ENCODE assay signal across 32 cellular contexts in the genomic region with DNA sequence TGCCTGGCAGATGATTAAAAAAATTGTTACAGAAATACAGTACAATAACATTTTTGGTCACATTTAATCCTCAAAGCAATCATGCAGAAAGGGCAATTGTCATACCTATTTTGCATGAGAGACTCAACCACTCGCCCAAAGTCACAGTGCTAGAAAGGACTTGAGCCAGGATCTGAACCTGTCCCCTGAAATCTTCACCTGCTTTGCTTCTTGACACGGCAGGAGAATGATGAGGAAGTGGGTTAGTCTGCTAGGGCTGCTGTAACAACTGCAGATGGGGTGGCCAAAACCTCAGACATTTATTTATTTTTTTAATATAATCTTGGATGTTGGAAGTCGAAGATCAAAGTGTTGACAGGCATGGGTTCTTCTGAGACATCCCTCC.
"Had no signal": no experiment of that assay in that cellular context is flagged by ENCODE, and none has a peak within 500 bp of the region (broad histone marks: within the 10 kb centered on the region; RNA-seq: fewer than 3 reads in every experiment).

No MANE protein-coding gene starts in this region.

- H3K27me3 ChIP-seq: adrenal gland, body of pancreas, cardiac muscle cell, heart left ventricle, neural progenitor cell, sigmoid colon, upper lobe of left lung had no signal

- H3K9me3 Mint-ChIP-seq: activated CD4-positive, alpha-beta memory T cell treated with anti-CD3 and anti-CD28 coated beads for 36 hours; activated CD4-positive, alpha-beta T cell treated with anti-CD3 and anti-CD28 coated beads, Interleukin-2, amount 10 ng/mL, durations not matched to agents 24 days and 14 days; activated naive CD4-positive, alpha-beta T cell treated with anti-CD3 and anti-CD28 coated beads for 36 hours; activated naive CD8-positive, alpha-beta T cell treated with anti-CD3 and anti-CD28 coated beads for 36 hours; activated T-helper 1 cell treated with anti-CD3 and anti-CD28 coated beads, Interleukin-12 subunit alpha, Interleukin-12 subunit beta, Interleukin-2, Interleukin-4 antibody, amounts not matched to agents 30 ng/mL and 10 ng/mL and 1 ng/mL, durations not matched to agents 14 hours and 24 hours and 36 hours; effector memory CD8-positive, alpha-beta T cell; immature natural killer cell; natural killer cell; stimulated activated effector memory CD8-positive, alpha-beta T cell treated with anti-CD3 and anti-CD28 coated beads, Interleukin-12 subunit alpha, Interleukin-12 subunit beta, amount 100 ng/mL, for 72 hours; stimulated activated naive CD8-positive, alpha-beta T cell treated with anti-CD3 and anti-CD28 coated beads, Interleukin-15, Interleukin-2, amounts not matched to agents 100 ng/mL and 50 ng/mL, for 24 hours had no signal

- H3K9me3 ChIP-seq: adrenal gland, body of pancreas, heart left ventricle, psoas muscle, sigmoid colon, upper lobe of left lung had no signal

- FAIRE-seq: endothelial cell of umbilical vein, kidney, small intestine had no signal

- H3K36me3 Mint-ChIP-seq: activated CD4-positive, alpha-beta memory T cell treated with anti-CD3 and anti-CD28 coated beads for 36 hours; activated naive CD8-positive, alpha-beta T cell treated with anti-CD3 and anti-CD28 coated beads for 36 hours; immature natural killer cell; natural killer cell; stimulated activated effector memory CD8-positive, alpha-beta T cell treated with anti-CD3 and anti-CD28 coated beads, Interleukin-12 subunit alpha, Interleukin-12 subunit beta, amount 100 ng/mL, for 72 hours had no signal

- DNase-seq: activated CD4-positive, alpha-beta memory T cell treated with anti-CD3 and anti-CD28 coated beads for 36 hours; activated CD4-positive, alpha-beta T cell treated with anti-CD3 and anti-CD28 coated beads, Interleukin-2, amount 10 ng/mL, durations not matched to agents 24 days and 14 days; activated CD4-positive, CD25-positive, alpha-beta regulatory T cell treated with anti-CD3 and anti-CD28 coated beads, Interleukin-2, amount 50 U/mL, for 72 hours; activated CD8-positive, alpha-beta memory T cell treated with anti-CD3 and anti-CD28 coated beads, Interleukin-2, amount 50 U/mL, for 4 hours; activated effector memory CD4-positive, alpha-beta T cell treated with anti-CD3 and anti-CD28 coated beads, Interleukin-2, amount 50 U/mL, for 16 hours; activated naive CD4-positive, alpha-beta T cell treated with anti-CD3 and anti-CD28 coated beads for 36 hours; activated naive CD8-positive, alpha-beta T cell treated with anti-CD3 and anti-CD28 coated beads for 36 hours; activated T-cell treated with anti-CD3 and anti-CD28 coated beads, Interleukin-2, amount 50 U/mL, for 1 hour; adrenal gland; aorta; effector memory CD8-positive, alpha-beta T cell; heart left ventricle; immature natural killer cell; kidney; left colon; natural killer cell; occipital lobe; psoas muscle; sigmoid colon; small intestine; stimulated activated CD4-positive, alpha-beta T cell treated with anti-CD3 and anti-CD28 coated beads, Interleukin-4, amount 100 ng/mL, for 24 hours; T1000; upper lobe of left lung had no signal

- ATAC-seq: effector memory CD8-positive, alpha-beta T cell; heart left ventricle; left colon; natural killer cell; psoas muscle; stimulated activated effector memory CD8-positive, alpha-beta T cell treated with anti-CD3 and anti-CD28 coated beads, Interleukin-12 subunit alpha, Interleukin-12 subunit beta, amount 100 ng/mL, for 72 hours had no signal

- H3K27ac ChIP-seq: coronary artery, heart left ventricle, neural progenitor cell, parathyroid adenoma, psoas muscle had no signal

- H3K4me1 Mint-ChIP-seq: activated CD4-positive, alpha-beta T cell treated with anti-CD3 and anti-CD28 coated beads, Interleukin-2, amount 10 ng/mL, durations not matched to agents 24 days and 14 days; immature natural killer cell had no signal

- H3K36me3 ChIP-seq: adrenal gland, cardiac muscle cell, heart left ventricle, neural progenitor cell, sigmoid colon, upper lobe of left lung had no signal

- H3K4me3 ChIP-seq: adrenal gland, body of pancreas, cardiac muscle cell, coronary artery, heart left ventricle, neural progenitor cell, psoas muscle, sigmoid colon, upper lobe of left lung had no signal

- H3K4me1 ChIP-seq: parathyroid adenoma, psoas muscle, sigmoid colon had no signal

- H3K27ac Mint-ChIP-seq: activated CD4-positive, alpha-beta memory T cell treated with anti-CD3 and anti-CD28 coated beads for 36 hours; activated CD4-positive, alpha-beta T cell treated with anti-CD3 and anti-CD28 coated beads, Interleukin-2, amount 10 ng/mL, durations not matched to agents 24 days and 14 days; activated naive CD4-positive, alpha-beta T cell treated with anti-CD3 and anti-CD28 coated beads for 36 hours; activated naive CD8-positive, alpha-beta T cell treated with anti-CD3 and anti-CD28 coated beads for 36 hours; activated T-helper 1 cell treated with anti-CD3 and anti-CD28 coated beads, Interleukin-12 subunit alpha, Interleukin-12 subunit beta, Interleukin-2, Interleukin-4 antibody, amounts not matched to agents 30 ng/mL and 10 ng/mL and 1 ng/mL, durations not matched to agents 14 hours and 24 hours and 36 hours; effector memory CD8-positive, alpha-beta T cell; immature natural killer cell; natural killer cell; neural progenitor cell; stimulated activated effector memory CD8-positive, alpha-beta T cell treated with anti-CD3 and anti-CD28 coated beads, Interleukin-12 subunit alpha, Interleukin-12 subunit beta, amount 100 ng/mL, for 72 hours; stimulated activated naive CD8-positive, alpha-beta T cell treated with anti-CD3 and anti-CD28 coated beads, Interleukin-15, Interleukin-2, amounts not matched to agents 100 ng/mL and 50 ng/mL, for 24 hours had no signal

- H3K4me3 Mint-ChIP-seq: activated CD4-positive, alpha-beta memory T cell treated with anti-CD3 and anti-CD28 coated beads for 36 hours; activated CD4-positive, alpha-beta T cell treated with anti-CD3 and anti-CD28 coated beads, Interleukin-2, amount 10 ng/mL, durations not matched to agents 24 days and 14 days; activated naive CD4-positive, alpha-beta T cell treated with anti-CD3 and anti-CD28 coated beads for 36 hours; activated naive CD8-positive, alpha-beta T cell treated with anti-CD3 and anti-CD28 coated beads for 36 hours; activated T-helper 1 cell treated with anti-CD3 and anti-CD28 coated beads, Interleukin-12 subunit alpha, Interleukin-12 subunit beta, Interleukin-2, Interleukin-4 antibody, amounts not matched to agents 30 ng/mL and 10 ng/mL and 1 ng/mL, durations not matched to agents 14 hours and 24 hours and 36 hours; effector memory CD8-positive, alpha-beta T cell; immature natural killer cell; natural killer cell; neural progenitor cell; stimulated activated effector memory CD8-positive, alpha-beta T cell treated with anti-CD3 and anti-CD28 coated beads, Interleukin-12 subunit alpha, Interleukin-12 subunit beta, amount 100 ng/mL, for 72 hours; stimulated activated naive CD8-positive, alpha-beta T cell treated with anti-CD3 and anti-CD28 coated beads, Interleukin-15, Interleukin-2, amounts not matched to agents 100 ng/mL and 50 ng/mL, for 24 hours had no signal
